Comparison of ENCODE assay signal across 8 cellular contexts in genomic region chr1:17236779-17237601, GRCh38. TPM values are rescaled to one million over a fixed set of nuclear protein-coding genes. Genes with fewer than 3 reads are reported as not detected.
DNase-seq lines count a peak whose midpoint lies in the region; ATAC-seq, FAIRE-seq and TF ChIP-seq lines count a peak whose summit lies in the region.

No MANE protein-coding gene starts in this region.

- DNase-seq in A673 (ENCODE audit: low spot score) (peak; percentile 94), GM19239 (ENCODE audit: insufficient read length, low spot score) (peak; percentile 93), NCI-H2227 (lab: John Stamatoyannopoulos, UW; ENCODE audit: unreplicated experiment) (peak; percentile 94), cardiac fibroblast (ENCODE audit: low read depth in 2 of 2) (peak; percentile 87 to 92), kidney epithelial cell (ENCODE audit: low read depth) (no peak)
- DNase-seq in activated CD4-positive, CD25-positive, alpha-beta regulatory T cell treated with anti-CD3 and anti-CD28 coated beads, Interleukin-2, amount 50 U/mL, for 16 hours (ENCODE audit: low read depth, low spot score), result peak; percentile 81
- DNase-seq in stimulated activated CD4-positive, alpha-beta T cell treated with anti-CD3 and anti-CD28 coated beads, Interleukin-2, amount 100 ng/mL, for 24 hours, result peak; percentile 95

- H3K36me3 ChIP-seq in A673 (ENCODE audit: insufficient read depth, low read length, poor library complexity, severe bottlenecking) (no peaks in the 10 kb centered on the region), kidney epithelial cell (ENCODE audit: control insufficient read depth, insufficient read depth, low read length) (no peaks in the 10 kb centered on the region)

- H3K27me3 ChIP-seq in A673 (replicated peaks; ENCODE audit: insufficient read depth, low read depth, low read length, poor library complexity) (no peaks in the 10 kb centered on the region), kidney epithelial cell (ENCODE audit: control insufficient read depth, insufficient read depth, low read length) (no peaks in the 10 kb centered on the region)

- no peaks in the 10 kb centered on the region for H3K9me3 ChIP-seq in A673 (ENCODE audit: low read depth, low read length, poor library complexity, severe bottlenecking)

- TF ChIP-seq CTCF in A673 (conservative IDR thresholded peaks at IDR 0.05; ENCODE audit: low read depth, low read length), result peak; percentile 90
- TF ChIP-seq CTCF in cardiac fibroblast (IDR thresholded peaks at IDR 0.05; ENCODE audit: low read depth, low read length), result peak; percentile 72
- peak; percentile 75 for TF ChIP-seq CTCF in kidney epithelial cell (IDR thresholded peaks at IDR 0.05; ENCODE audit: insufficient read depth, low read length, poor library complexity, severe bottlenecking)

- POLR2A ChIA-PET in A673 (lab: Charles Lee; ENCODE audit: low non-redundant PET), result no interaction called here

- FAIRE-seq in GM19239 (lab: Jason Lieb, UNC), result peak; percentile 95

- peak overlapping the region; percentile 84 for H3K27ac ChIP-seq in A673 (ENCODE audit: low read depth, low read length, poor library complexity, severe bottlenecking)

- H3K4me1 ChIP-seq in A673 (ENCODE audit: insufficient read depth, low read length, poor library complexity, severe bottlenecking), result peaks cover 41% of the 10 kb centered on the region

- CTCF ChIA-PET in A673 (lab: Charles Lee), result interaction anchor here (2.2 kb wide), 2 partner anchors 109 to 111 kb away, joined by 10 to 14 read pairs; no protein-coding TSS in a partner anchor

- BruUV-seq in A673 (replicated peaks; lab: Mats Ljungman, UMichigan), result no TSS peak

- intact Hi-C loops in A673 (cut with micrococcal nuclease; ENCODE audit: unreplicated experiment), result loop anchor here (1.0 kb wide), 1 partner anchor 112 kb away; no protein-coding TSS in a partner anchor

- ATAC-seq in GM18909 (IDR thresholded peaks at IDR 0.05; ENCODE audit: poor library complexity, unreplicated experiment), result no peak

- H3K4me3 ChIP-seq in A673 (ENCODE audit: low read depth, low read length, poor library complexity, severe bottlenecking), result no peak overlapping the region
- H3K4me3 ChIP-seq in cardiac fibroblast (replicated peaks in 1 of 2; ENCODE audit: low read depth in 2 of 2, low read length in 2 of 2), result no peak overlapping the region
- H3K4me3 ChIP-seq in kidney epithelial cell (ENCODE audit: low read depth, low read length), result no peak overlapping the region

RNA-seq across cellular contexts. Expression of gene PADI3, which starts 11.9 kb away (rescaled TPM):
- 0.26 and 0.39 TPM in 2 replicates for total RNA-seq in A673 (2021)
- 0.04 TPM in 1 of 2 replicates, not detected in the other for total RNA-seq in kidney epithelial cell

RNA-seq across cellular contexts. Expression of gene PADI1, which starts 32.1 kb away (rescaled TPM):
- total RNA-seq in A673 (2021) (0.56 and 0.72 TPM in 2 replicates), kidney epithelial cell (1.3 and 2.4 TPM in 2 replicates)
